Comparison of ENCODE assay signal across 9 cellular contexts in genomic region chr5:172380992-172381643, GRCh38.
DNase-seq lines count a peak whose midpoint lies in the region; ATAC-seq, FAIRE-seq and TF ChIP-seq lines count a peak whose summit lies in the region.
"Had no signal": no experiment of that assay in that cellular context is flagged by ENCODE, and none has a peak within 500 bp of the region (broad histone marks: within the 10 kb centered on the region; RNA-seq: fewer than 3 reads in every experiment).

No MANE protein-coding gene starts in this region.

- H2AFZ ChIP-seq in MM.1S (ENCODE audit: low read length) = no peak overlapping the region

- H3F3A ChIP-seq in MM.1S (ENCODE audit: insufficient read depth, low read length) = no peaks in the 10 kb centered on the region

- no peak overlapping the region for H3K4me3 ChIP-seq in MM.1S (ENCODE audit: low read length)

- peak; percentile 40 to 82 for DNase-seq in NCI-H446 (lab: John Stamatoyannopoulos, UW)
- peak; percentile 81 for DNase-seq in fibroblast of peridontal ligament (ENCODE audit: extremely low read depth)
- DNase-seq in nucleus accumbens (lab: John Stamatoyannopoulos, UW) = peak in 54 of 56 donors; percentile 8 to 89 (median 58)
- DNase-seq in H4 (ENCODE audit: low spot score) = no peak
- no peak for DNase-seq in D721Med (ENCODE audit: insufficient read length, low spot score)
- DNase-seq in MM.1S = no peak
- DNase-seq: activated gamma-delta T cell had no signal

- peak overlapping the region; percentile 78 for H3K27ac ChIP-seq in C4-2B
- no peak overlapping the region for H3K27ac ChIP-seq in MM.1S (ENCODE audit: low read length)

- no peaks in the 10 kb centered on the region for H3K79me2 ChIP-seq in MM.1S (ENCODE audit: low read length)

- no peaks in the 10 kb centered on the region for H3K9me3 ChIP-seq in MM.1S (replicated peaks; ENCODE audit: insufficient read depth, low read length)

- H3K27me3 ChIP-seq in MM.1S (replicated peaks; ENCODE audit: insufficient read depth, low read length) = no peaks in the 10 kb centered on the region

- H3K4me2 ChIP-seq in MM.1S (ENCODE audit: low read depth, low read length) = no peak overlapping the region

- no peaks in the 10 kb centered on the region for H3K9me2 ChIP-seq in MM.1S (replicated peaks; ENCODE audit: insufficient read depth, low read length)

- no peak overlapping the region for H3K9ac ChIP-seq in MM.1S (ENCODE audit: low read length)

- no peaks in the 10 kb centered on the region for H3K36me3 ChIP-seq in MM.1S (replicated peaks; ENCODE audit: insufficient read depth, low read length)

- no peaks in the 10 kb centered on the region for H3K4me1 ChIP-seq in MM.1S (ENCODE audit: low read length)

- ATAC-seq in GM21723 (IDR thresholded peaks at IDR 0.05; ENCODE audit: unreplicated experiment) = no peak

- TF ChIP-seq CTCF in C4-2B (conservative IDR thresholded peaks at IDR 0.05) (no peak), D721Med (IDR thresholded peaks at IDR 0.05; ENCODE audit: insufficient read depth, missing control alignments) (no peak), MM.1S (IDR thresholded peaks at IDR 0.05; ENCODE audit: low read length) (no peak)

- no peaks in the 10 kb centered on the region for H4K20me1 ChIP-seq in MM.1S (ENCODE audit: insufficient read depth, low read length)

- no peak for FAIRE-seq in D721Med (lab: Jason Lieb, UNC)

Comparison
In these comparisons a context has a peak if more than half of its experiments do, and no peak if none do; other contexts are left out.
1. DNase-seq: peak in NCI-H446 (2 of 2), fibroblast of peridontal ligament (single experiment) and nucleus accumbens (54 of 56); none in H4 (single experiment), D721Med (single experiment) and MM.1S (single experiment).